ENCODE assay signal across 8 cellular contexts in genomic region chr15:63156086-63156707, GRCh38. TPM values are rescaled to one million over a fixed set of nuclear protein-coding genes. Genes with fewer than 3 reads are reported as not detected.
DNase-seq lines count a peak whose midpoint lies in the region; ATAC-seq and TF ChIP-seq lines count a peak whose summit lies in the region.

No MANE protein-coding gene starts in this region.

- H3K27me3 ChIP-seq in DND-41 (ENCODE audit: insufficient read depth, low read length, poor library complexity) (no peaks in the 10 kb centered on the region), OCI-LY3 (ENCODE audit: low read depth, low read length) (no peaks in the 10 kb centered on the region)

- peak overlapping the region; percentile 96 to 98 for H3K4me3 Mint-ChIP-seq in effector memory CD8-positive, alpha-beta T cell
- H3K4me3 Mint-ChIP-seq in naive thymus-derived CD8-positive, alpha-beta T cell = peak overlapping the region; percentile 97 to 100 (median 99)

- DNase-seq in DND-41 (no peak), GF-D8 (lab: John Stamatoyannopoulos, UW) (no peak), cortex of kidney (lab: John Stamatoyannopoulos, UW) (no peak)
- DNase-seq in effector memory CD8-positive, alpha-beta T cell = no peak
- no peak for DNase-seq in naive thymus-derived CD8-positive, alpha-beta T cell
- DNase-seq in activated CD4-positive, CD25-positive, alpha-beta regulatory T cell (lab: John Stamatoyannopoulos, UW) = no peak

- H3K36me3 Mint-ChIP-seq in effector memory CD8-positive, alpha-beta T cell (ENCODE audit: insufficient read depth) = peaks cover 23% of the 10 kb centered on the region
- peaks cover 0 to 29% (median 0%) of the 10 kb centered on the region in 3 donors for H3K36me3 Mint-ChIP-seq in naive thymus-derived CD8-positive, alpha-beta T cell

- ATAC-seq in DND-41 (ENCODE audit: insufficient read depth, low read depth) (no peak), GM18861 (IDR thresholded peaks at IDR 0.05; ENCODE audit: unreplicated experiment) (no peak)
- ATAC-seq in effector memory CD8-positive, alpha-beta T cell (replicated peaks) = no peak
- ATAC-seq in naive thymus-derived CD8-positive, alpha-beta T cell = no peak

- no peaks in the 10 kb centered on the region for H3K9me3 ChIP-seq in DND-41 (ENCODE audit: insufficient read depth, low read length, severe bottlenecking)
- H3K9me3 ChIP-seq in OCI-LY3 (ENCODE audit: insufficient read depth, low read length) = no peaks in the 10 kb centered on the region

- H3K27ac ChIP-seq in DND-41 (ENCODE audit: low read length) (peak overlapping the region; percentile 86; the same call in 1 of the 2 replicates), OCI-LY3 (ENCODE audit: low read length) (peak overlapping the region; percentile 75)

- H3K79me2 ChIP-seq in DND-41 (ENCODE audit: insufficient read depth, low read length) (peaks cover 13% of the 10 kb centered on the region; the same call in 1 of the 2 replicates), OCI-LY3 (ENCODE audit: low read length) (peaks cover 16% of the 10 kb centered on the region)

- H3K4me3 ChIP-seq in DND-41 (ENCODE audit: low read depth in 1 of 2, low read length in 2 of 2) = peak overlapping the region; percentile 23 to 82; a peak in 3 of 4 replicates
- H3K4me3 ChIP-seq in OCI-LY3 (ENCODE audit: low read length) = peak overlapping the region; percentile 84

- H3K9me3 Mint-ChIP-seq in effector memory CD8-positive, alpha-beta T cell = no peaks in the 10 kb centered on the region
- H3K9me3 Mint-ChIP-seq in naive thymus-derived CD8-positive, alpha-beta T cell = no peaks in the 10 kb centered on the region

- H3K4me2 ChIP-seq in DND-41 (ENCODE audit: insufficient read depth, low read length) = peak overlapping the region; percentile 63
- peak overlapping the region; percentile 88 for H3K4me2 ChIP-seq in OCI-LY3 (ENCODE audit: low read length)

- no peaks in the 10 kb centered on the region for H3K27me3 Mint-ChIP-seq in effector memory CD8-positive, alpha-beta T cell
- no peaks in the 10 kb centered on the region for H3K27me3 Mint-ChIP-seq in naive thymus-derived CD8-positive, alpha-beta T cell

- H3K4me1 Mint-ChIP-seq in effector memory CD8-positive, alpha-beta T cell (ENCODE audit: low read depth in 2 of 2) = peaks cover 7 to 17% of the 10 kb centered on the region in 2 donors
- H3K4me1 Mint-ChIP-seq in naive thymus-derived CD8-positive, alpha-beta T cell = peaks cover 3 to 30% (median 20%) of the 10 kb centered on the region in 4 donors

- H3K36me3 ChIP-seq in DND-41 (ENCODE audit: insufficient read depth, low read length) (peaks cover 3% of the 10 kb centered on the region; the same call in 1 of the 2 replicates), OCI-LY3 (replicated peaks; ENCODE audit: low read depth, low read length) (peaks cover 12% of the 10 kb centered on the region)

- H3K4me1 ChIP-seq in DND-41 (ENCODE audit: insufficient read depth, low read length) = peaks cover 22% of the 10 kb centered on the region
- peaks cover 5% of the 10 kb centered on the region for H3K4me1 ChIP-seq in OCI-LY3 (ENCODE audit: low read length)

- POLR2A ChIA-PET in naive thymus-derived CD8-positive, alpha-beta T cell (lab: Charles Lee) = interaction anchor here (0.8 to 3.1 kb wide), 12 partner anchors 9 to 342 kb away, joined by 3 to 56 read pairs (median 4); partner anchors contain the start of genes APH1B, LACTB and RAB8B

- TF ChIP-seq CTCF in DND-41 (IDR thresholded peaks at IDR 0.05; ENCODE audit: borderline replicate concordance, extremely low read depth, low read length, poor library complexity, severe bottlenecking) (no peak), OCI-LY3 (IDR thresholded peaks at IDR 0.05; ENCODE audit: low read depth, low read length) (no peak)

- H3K27ac Mint-ChIP-seq in effector memory CD8-positive, alpha-beta T cell = peak overlapping the region; percentile 94 to 95
- peak overlapping the region; percentile 94 to 99 (median 98) for H3K27ac Mint-ChIP-seq in naive thymus-derived CD8-positive, alpha-beta T cell

- H4K20me1 ChIP-seq in DND-41 (ENCODE audit: insufficient read depth, low read length) (no peaks in the 10 kb centered on the region), OCI-LY3 (ENCODE audit: insufficient read depth, low read length) (no peaks in the 10 kb centered on the region)

- H3K9ac ChIP-seq in DND-41 (ENCODE audit: low read depth, low read length) (peak overlapping the region; percentile 78), OCI-LY3 (ENCODE audit: low read length) (peak overlapping the region; percentile 87)

- H2AFZ ChIP-seq in DND-41 (ENCODE audit: low read depth, low read length) (peak overlapping the region; percentile 91), OCI-LY3 (ENCODE audit: low read depth, low read length) (peak overlapping the region; percentile 89; the same call in 1 of the 2 replicates)

RNA-seq across cellular contexts. Expression of gene RPS27L, which starts 1.1 kb away (rescaled TPM):
- total RNA-seq in naive thymus-derived CD8-positive, alpha-beta T cell = 100 to 1,000 TPM; 139 to 142 TPM
- 100 to 1,000 TPM; 143 to 221 (median 206) TPM for polyA plus RNA-seq in naive thymus-derived CD8-positive, alpha-beta T cell

RNA-seq across cellular contexts. Expression of gene RAB8B, which starts 33.2 kb away (rescaled TPM):
- total RNA-seq in naive thymus-derived CD8-positive, alpha-beta T cell = 10 to 100 TPM; 78.4 to 79.6 TPM
- polyA plus RNA-seq in naive thymus-derived CD8-positive, alpha-beta T cell = 10 to 100 TPM; 35.1 to 40.7 (median 35.3) TPM

RNA-seq across cellular contexts. Expression of gene LACTB, which starts 34.5 kb away (rescaled TPM):
- total RNA-seq in naive thymus-derived CD8-positive, alpha-beta T cell = 10 to 100 TPM; 11.9 to 13.4 TPM
- polyA plus RNA-seq in naive thymus-derived CD8-positive, alpha-beta T cell = 10 to 100 TPM in 1 of 3 donors, 1 to 10 TPM in 2; 7.6 to 10.3 (median 9.3) TPM
